5 cellular contexts compared by ENCODE assay signal in genomic region chr1:199608414-199608813, GRCh38.
"Had no signal": no experiment of that assay in that cellular context is flagged by ENCODE, and none has a peak within 500 bp of the region (broad histone marks: within the 10 kb centered on the region; RNA-seq: fewer than 3 reads in every experiment).

No MANE protein-coding gene starts in this region.

- H3K27me3 Mint-ChIP-seq: IgD-negative memory B cell had no signal

- DNase-seq: IMR-90 had no signal

- H3K36me3 Mint-ChIP-seq: IgD-negative memory B cell had no signal

- H3K4me3 Mint-ChIP-seq: IgD-negative memory B cell had no signal

- H3K4me3 ChIP-seq: K562 had no signal

- H3K27ac ChIP-seq: HL-60 had no signal

- ATAC-seq: HepG2, K562 had no signal
